9 cellular contexts compared by ENCODE assay signal in genomic region chr1:161382214-161383019, GRCh38. TPM values are rescaled to one million over a fixed set of nuclear protein-coding genes. Genes with fewer than 3 reads are reported as not detected.
DNase-seq lines count a peak whose midpoint lies in the region; ATAC-seq and TF ChIP-seq lines count a peak whose summit lies in the region.
"Had no signal": no experiment of that assay in that cellular context is flagged by ENCODE, and none has a peak within 500 bp of the region (broad histone marks: within the 10 kb centered on the region; RNA-seq: fewer than 3 reads in every experiment).

No MANE protein-coding gene starts in this region.

- H3K4me3 ChIP-seq in esophagus squamous epithelium = no peak overlapping the region
- H3K4me3 ChIP-seq in neural cell (ENCODE audit: low read length) = no peak overlapping the region

- H3K27me3 ChIP-seq in esophagus squamous epithelium (no peaks in the 10 kb centered on the region), neural cell (ENCODE audit: insufficient read depth, low read depth, low read length) (no peaks in the 10 kb centered on the region)

- peak; percentile 86 for TF ChIP-seq RAD21 in neural cell (conservative IDR thresholded peaks at IDR 0.05)

- peak overlapping the region; percentile 16 for H2AFZ ChIP-seq in neural cell (ENCODE audit: low read depth, low read length)

- no peaks in the 10 kb centered on the region for H3K9me3 ChIP-seq in esophagus squamous epithelium
- no peaks in the 10 kb centered on the region for H3K9me3 ChIP-seq in neural cell (ENCODE audit: low read length)

- no peaks in the 10 kb centered on the region for H4K20me1 ChIP-seq in neural cell (ENCODE audit: insufficient read depth)

- no peak overlapping the region for H3K4me2 ChIP-seq in neural cell (ENCODE audit: low read length)

- H3F3A ChIP-seq in neural cell (ENCODE audit: insufficient read depth, low read length, poor library complexity, severe bottlenecking) = no peaks in the 10 kb centered on the region

- intact Hi-C loops in esophagus squamous epithelium (cut with DNase I) = no loop called here

- DNase-seq in GM10266 (ENCODE audit: extremely low spot score) = peak; percentile 56
- peak; percentile 54 for DNase-seq in NCI-H1105 (lab: John Stamatoyannopoulos, UW)
- peak; percentile 90 for DNase-seq in SKM-1 treated with dmso at 0.1 percent for 144 hours (lab: John Stamatoyannopoulos, UW; ENCODE audit: unreplicated experiment)
- DNase-seq in esophagus squamous epithelium (lab: John Stamatoyannopoulos, UW) = no peak

- 15 to 16% methylated on average over 3 to 4 of the region's 4 CpGs for WGBS in esophagus squamous epithelium, 2 donors

- H3K9me2 ChIP-seq in neural cell (ENCODE audit: insufficient read depth, low read length) = no peaks in the 10 kb centered on the region

- TF ChIP-seq EP300 in neural cell (conservative IDR thresholded peaks at IDR 0.05; ENCODE audit: poor library complexity, severe bottlenecking) = no peak

- TF ChIP-seq POLR2A in esophagus squamous epithelium (IDR thresholded peaks at IDR 0.05) = no peak

- peaks cover 9 to 46% (median 11%) of the 10 kb centered on the region in 3 donors for H3K4me1 ChIP-seq in esophagus squamous epithelium

- H3K27ac ChIP-seq in 22Rv1 (no peak overlapping the region), esophagus squamous epithelium (peak overlapping the region; percentile 12 to 76 (median 62)), neural cell (ENCODE audit: low read length) (no peak overlapping the region)

- H3K79me2 ChIP-seq in neural cell (replicated peaks; ENCODE audit: insufficient read depth, low read length) = no peaks in the 10 kb centered on the region

- no peak for ATAC-seq in GM18502 (IDR thresholded peaks at IDR 0.05; ENCODE audit: poor library complexity, unreplicated experiment)
- ATAC-seq in GM18867 (IDR thresholded peaks at IDR 0.05; ENCODE audit: unreplicated experiment) = no peak

- H3K9ac ChIP-seq in neural cell (ENCODE audit: low read length) = no peak overlapping the region

- TF ChIP-seq CTCF in 22Rv1 (IDR thresholded peaks at IDR 0.05) (peak; percentile 90), GM10266 (IDR thresholded peaks at IDR 0.05; ENCODE audit: control insufficient read depth, insufficient read depth, low read depth, missing control alignments) (peak; percentile 64), esophagus squamous epithelium (IDR thresholded peaks at IDR 0.05) (peak; percentile 34 to 77 (median 67)), neural cell (IDR thresholded peaks at IDR 0.05; ENCODE audit: poor library complexity, severe bottlenecking) (peak; percentile 86)

- no peaks in the 10 kb centered on the region for H3K36me3 ChIP-seq in esophagus squamous epithelium
- no peaks in the 10 kb centered on the region for H3K36me3 ChIP-seq in neural cell (ENCODE audit: insufficient read depth, low read length)

TF ChIP-seq in neural cell, 6 proteins besides CTCF, POLR2A, EP300 and RAD21:
- no peak for TF ChIP-seq EZH2 (IDR thresholded peaks at IDR 0.05; ENCODE audit: borderline replicate concordance, insufficient read depth, low read length, poor library complexity, severe bottlenecking)
- no peak for TF ChIP-seq TAF1 (IDR thresholded peaks at IDR 0.05; ENCODE audit: low read depth)
- no peak for TF ChIP-seq REST (IDR thresholded peaks at IDR 0.05; ENCODE audit: borderline replicate concordance)
- TF ChIP-seq MXI1 (conservative IDR thresholded peaks at IDR 0.05; ENCODE audit: poor library complexity, severe bottlenecking) = no peak
- no peak for TF ChIP-seq POLR2AphosphoS5 (IDR thresholded peaks at IDR 0.05)
- TF ChIP-seq SMC3 (conservative IDR thresholded peaks at IDR 0.05; ENCODE audit: poor library complexity) = peak; percentile 84

RNA-seq across cellular contexts. Expression of gene CFAP126, which starts 14.7 kb away (rescaled TPM):
- total RNA-seq in esophagus squamous epithelium = not detected
- polyA plus RNA-seq in neural cell = not detected in 2 replicates
- polyA minus RNA-seq in neural cell = not detected in 2 replicates
- total RNA-seq: glomerular endothelial cell had no signal

Comparison
In these comparisons a context has a peak if more than half of its experiments do, and no peak if none do; other contexts are left out.
1. H3K27ac ChIP-seq: peak in esophagus squamous epithelium (4 of 4); none in 22Rv1 (single experiment) and neural cell (single experiment).
2. Peak in every context shown above with its lines, with median percentiles within 50 percentile points of each other: CTCF ChIP-seq.